1 cellular context compared by ENCODE assay signal in the genomic region with DNA sequence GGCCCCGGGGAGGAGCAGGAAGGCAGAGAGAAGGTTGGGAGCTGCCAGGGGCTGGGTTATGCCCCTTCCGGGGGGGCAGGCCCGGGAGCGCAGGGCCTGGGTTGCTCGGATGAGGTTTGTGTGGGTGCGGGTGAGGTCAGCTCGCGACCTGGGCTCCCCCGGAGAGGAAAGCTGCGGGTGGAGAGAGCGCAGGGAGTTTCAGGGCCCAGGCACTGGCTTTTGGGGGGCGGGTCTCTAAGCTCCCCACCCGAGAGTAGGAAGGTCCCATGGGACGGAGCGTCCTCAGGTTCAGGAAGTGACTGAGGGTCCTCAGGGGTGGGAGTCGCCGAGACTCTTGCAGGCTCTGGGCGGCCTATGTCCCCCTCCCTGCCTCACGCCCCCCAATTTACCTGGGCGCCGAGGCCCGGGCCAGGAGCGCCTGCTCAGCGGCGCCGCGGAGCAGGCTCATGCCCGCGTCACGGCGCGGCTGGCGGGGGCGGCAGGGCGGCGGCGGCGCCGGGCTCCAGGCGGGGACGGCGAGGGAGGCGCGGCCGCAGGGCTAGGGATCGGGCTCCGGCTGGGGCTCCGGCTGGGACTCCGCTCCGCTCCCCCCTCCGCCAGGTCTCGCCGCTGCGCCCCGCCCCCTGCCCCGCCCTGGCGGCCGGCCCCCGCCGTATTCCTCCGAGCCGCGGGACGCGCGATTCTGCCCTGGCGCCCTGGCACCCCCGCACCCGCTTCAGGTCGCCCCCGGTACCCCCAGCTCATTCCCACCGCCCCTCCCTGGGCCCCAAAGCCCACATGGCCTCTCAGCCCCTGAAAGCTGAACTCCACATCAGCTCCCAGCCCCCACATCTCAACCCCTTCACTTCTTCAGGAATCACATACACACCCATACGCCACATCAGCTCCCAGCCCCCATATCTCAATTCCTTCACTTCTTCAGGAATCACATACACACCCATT.
TF ChIP-seq lines count a peak whose summit lies in the region.

Gene DOK4, minus strand, starts transcription at position 578 of the 942 bp plus-strand sequence. CDS start 6,986 bp downstream, outside the sequence.

TF ChIP-seq in PFSK-1, 5 proteins besides CTCF, POLR2A, EP300 and RAD21:
- TF ChIP-seq TAF1 (IDR thresholded peaks at IDR 0.05; ENCODE audit: borderline replicate concordance, insufficient read depth, low read length) (peak; percentile 59; the same call in 1 of the 2 replicates), SIN3A (IDR thresholded peaks at IDR 0.05; ENCODE audit: borderline replicate concordance, insufficient read depth, low read length) (no peak), FOXP2 (optimal IDR thresholded peaks at IDR 0.05; ENCODE audit: borderline replicate concordance, extremely low read depth, extremely low read length, insufficient read depth) (peak; percentile 49), REST (IDR thresholded peaks at IDR 0.05; ENCODE audit: insufficient read depth in 1 of 2, low read depth in 2 of 2, low read length in 2 of 2) (no peak), POLR2AphosphoS5 (IDR thresholded peaks at IDR 0.05; ENCODE audit: low read depth, low read length) (no peak)
